8 cellular contexts compared by ENCODE assay signal in genomic region chr1:169485427-169486280, GRCh38. TPM values are rescaled to one million over a fixed set of nuclear protein-coding genes. Genes with fewer than 3 reads are reported as not detected.
DNase-seq lines count a peak whose midpoint lies in the region; ATAC-seq, FAIRE-seq and TF ChIP-seq lines count a peak whose summit lies in the region.

Gene SLC19A2 (minus strand): TSS chr1:169485944. CDS start chr1:169485766, 178 bp downstream.

- H3K27me3 ChIP-seq in heart right ventricle (no peaks in the 10 kb centered on the region), upper lobe of left lung (no peaks in the 10 kb centered on the region)

- peak; percentile 93 for DNase-seq in GM12892 (ENCODE audit: insufficient read length)
- DNase-seq in NCI-H1436 treated with DMSO at 0.1 percent for 48 hours (lab: John Stamatoyannopoulos, UW) = peak; percentile 95
- peak; percentile 81 to 96 (median 90) for DNase-seq in T-cell
- peak; percentile 99 for DNase-seq in amniotic epithelial cell (ENCODE audit: low read depth)
- peak; percentile 99 to 100 for DNase-seq in heart right ventricle
- DNase-seq in posterior cingulate gyrus = peak; percentile 98 to 100 (median 100)
- DNase-seq in upper lobe of left lung = peak; percentile 99 to 100

- peaks cover 33 to 46% (median 39%) of the 10 kb centered on the region in 3 donors for H3K4me1 Mint-ChIP-seq in T-cell

- ATAC-seq in HG02852 (IDR thresholded peaks at IDR 0.05; ENCODE audit: unreplicated experiment) = peak; percentile 98
- peak; percentile 99 for ATAC-seq in T-cell (replicated peaks in 1 of 4)
- peak; percentile 96 to 99 (median 98) for ATAC-seq in heart right ventricle
- peak; percentile 97 to 99 for ATAC-seq in upper lobe of left lung (ENCODE audit: low FRiP score in 2 of 2)

- TF ChIP-seq EP300 in upper lobe of left lung (IDR thresholded peaks at IDR 0.05) = peak in 3 of 4 donors; percentile 28 to 98 (median 98)

- H3K9me3 Mint-ChIP-seq in T-cell = no peaks in the 10 kb centered on the region

- POLR2A ChIA-PET in T-cell (lab: Charles Lee) = no interaction called here

- H3K4me3 ChIP-seq in heart right ventricle (peak within 1 kb of the TSS; percentile 72 to 92 (median 86)), upper lobe of left lung (peak within 1 kb of the TSS; percentile 38 to 81 (median 65))

- peak within 1 kb of the TSS; percentile 84 to 92 (median 90) for H3K4me3 Mint-ChIP-seq in T-cell

- peak within 1 kb of the TSS; percentile 92 to 99 (median 96) for H3K27ac ChIP-seq in heart right ventricle
- peak within 1 kb of the TSS; percentile 97 for H3K27ac ChIP-seq in upper lobe of left lung

- peaks cover 0 to 3% of the 10 kb centered on the region in 2 donors for H3K27me3 Mint-ChIP-seq in T-cell

- H3K4me1 ChIP-seq in heart right ventricle (peaks cover 0 to 46% (median 21%) of the 10 kb centered on the region in 9 donors), upper lobe of left lung (peaks cover 0 to 27% (median 17%) of the 10 kb centered on the region in 4 donors)

- no peaks in the 10 kb centered on the region for H3K36me3 Mint-ChIP-seq in T-cell

- TF ChIP-seq CTCF in heart right ventricle (IDR thresholded peaks at IDR 0.05) = peak in 8 of 9 donors; percentile 20 to 61 (median 36)
- TF ChIP-seq CTCF in upper lobe of left lung (IDR thresholded peaks at IDR 0.05) = peak in 4 of 6 experiments; percentile 22 to 62 (median 58)

- no peaks in the 10 kb centered on the region for H3K36me3 ChIP-seq in heart right ventricle
- no peaks in the 10 kb centered on the region for H3K36me3 ChIP-seq in upper lobe of left lung

- intact Hi-C loops in heart right ventricle (cut with DNase I) = loop anchor here in 2 of 10 donors (1.0 to 5.0 kb wide), 3 partner anchors 24 to 118 kb away; partner anchors contain the start of genes BLZF1 (in 1 of the 2) and NME7 (in 1 of the 2)
- intact Hi-C loops in posterior cingulate gyrus (cut with DNase I) = loop anchor here (5.0 to 10.0 kb wide), 2 partner anchors 61 to 118 kb away; partner anchors contain the start of genes BLZF1, CCDC181 and NME7

- H3K9me3 ChIP-seq in heart right ventricle (no peaks in the 10 kb centered on the region), upper lobe of left lung (no peaks in the 10 kb centered on the region)

- peak within 1 kb of the TSS; percentile 80 to 92 for H3K27ac Mint-ChIP-seq in T-cell

- peak; percentile 98 for FAIRE-seq in GM12892 (lab: Jason Lieb, UNC)

- WGBS in heart right ventricle, 2 donors = 0% methylated on average over 79 to 86 of the region's 86 CpGs
- WGBS in upper lobe of left lung, 2 donors = 0% methylated on average over 13 to 77 of the region's 86 CpGs

- TF ChIP-seq POLR2A in GM12892 (IDR thresholded peaks at IDR 0.05; ENCODE audit: low read depth, low read length) = peak; percentile 87
- peak in 3 of 4 donors; percentile 94 to 98 (median 98) for TF ChIP-seq POLR2A in upper lobe of left lung (IDR thresholded peaks at IDR 0.05)

- CTCF ChIA-PET in T-cell (lab: Charles Lee) = interaction anchor here in 1 of 2 donors (0.6 kb wide), 1 partner anchor 1303 kb away, joined by 5 read pairs; no protein-coding TSS in a partner anchor

RNA-seq across cellular contexts. Expression of gene SLC19A2, which starts in this region (rescaled TPM):
- 3.0 TPM for polyA plus RNA-seq in GM12892 (2012; ENCODE audit: missing spikeins)
- 1 to 10 TPM; 2.7 to 4.7 (median 3.8) TPM for total RNA-seq in T-cell
- 10 to 100 TPM in 8 of 10 donors, 1 to 10 TPM in 2; 7.6 to 36.3 (median 16.1) TPM for total RNA-seq in heart right ventricle
- 10 to 100 TPM; 23.5 to 43.2 TPM for polyA plus RNA-seq in heart right ventricle
- total RNA-seq in upper lobe of left lung = 10 to 100 TPM in 5 of 6 donors, 1 to 10 TPM in 1; 8.4 to 37.1 (median 13.6) TPM

Comparison
In these comparisons a context has a peak if more than half of its experiments do, and no peak if none do; other contexts are left out.
1. Peak in every context shown above with its lines: DNase-seq, ATAC-seq, H3K4me3 ChIP-seq and H3K27ac ChIP-seq.